ENCODE assay signal across 23 cellular contexts in genomic region chr2:71600572-71600971, GRCh38.
DNase-seq lines count a peak whose midpoint lies in the region; ATAC-seq and TF ChIP-seq lines count a peak whose summit lies in the region.
"Had no signal": no experiment of that assay in that cellular context is flagged by ENCODE, and none has a peak within 500 bp of the region (broad histone marks: within the 10 kb centered on the region; RNA-seq: fewer than 3 reads in every experiment).

No MANE protein-coding gene starts in this region.

- H3K4me1 ChIP-seq in left ventricle myocardium inferior (peaks cover 25% of the 10 kb centered on the region), osteoblast (ENCODE audit: insufficient read depth, low read length) (no peaks in the 10 kb centered on the region), aorta (ENCODE audit: control insufficient read depth in 1 of 2, insufficient read depth in 2 of 2, low read length in 2 of 2) (no peaks in the 10 kb centered on the region)
- H3K4me1 ChIP-seq: BE2C had no signal

- intact Hi-C loops in left ventricle myocardium superior (cut with micrococcal nuclease) (no loop called here), left ventricle myocardium inferior (cut with micrococcal nuclease) (no loop called here), aorta (cut with DNase I) (loop anchor here in 1 of 2 donors (5.0 kb wide), 1 partner anchor 53 kb away; no protein-coding TSS in a partner anchor)

- ATAC-seq in left ventricle myocardium superior (no peak), aorta (ENCODE audit: low FRiP score) (no peak), GM21515 (IDR thresholded peaks at IDR 0.05; ENCODE audit: unreplicated experiment) (no peak)
- ATAC-seq: GM23338, Panc1 had no signal

- no peaks in the 10 kb centered on the region for H3K79me2 ChIP-seq in osteoblast (ENCODE audit: insufficient read depth, low read length)

- no peak overlapping the region for H3K27ac ChIP-seq in left ventricle myocardium inferior (replicated peaks)
- H3K27ac ChIP-seq in osteoblast (ENCODE audit: low read depth, low read length), result no peak overlapping the region
- H3K27ac ChIP-seq in aorta (ENCODE audit: low read depth in 1 of 2, low read length in 2 of 2), result no peak overlapping the region
- H3K27ac ChIP-seq: RWPE1 had no signal

- TF ChIP-seq CTCF in left ventricle myocardium inferior (IDR thresholded peaks at IDR 0.05; ENCODE audit: borderline replicate concordance) (no peak), chondrocyte (IDR thresholded peaks at IDR 0.05) (no peak), osteoblast (IDR thresholded peaks at IDR 0.05; ENCODE audit: extremely low read depth, low read depth, low read length) (no peak)

- H3K36me3 ChIP-seq in left ventricle myocardium inferior, result peaks cover 17% of the 10 kb centered on the region
- H3K36me3 ChIP-seq in osteoblast (ENCODE audit: insufficient read depth, low read length), result no peaks in the 10 kb centered on the region
- no peaks in the 10 kb centered on the region for H3K36me3 ChIP-seq in aorta (ENCODE audit: control insufficient read depth in 1 of 2, insufficient read depth in 2 of 2, low read length in 1 of 2)
- H3K36me3 ChIP-seq: BE2C, MG63 had no signal

- H3K4me2 ChIP-seq in osteoblast (ENCODE audit: insufficient read depth, low read length), result no peak overlapping the region
- H3K4me2 ChIP-seq: GM23338 had no signal

- H3K27me3 ChIP-seq in left ventricle myocardium inferior (ENCODE audit: low read depth) (no peaks in the 10 kb centered on the region), osteoblast (ENCODE audit: insufficient read depth, low read length) (peaks cover 40% of the 10 kb centered on the region), aorta (ENCODE audit: control insufficient read depth in 1 of 2, insufficient read depth in 2 of 2, low read length in 1 of 2) (no peaks in the 10 kb centered on the region)
- H3K27me3 ChIP-seq: BE2C, MG63 had no signal

- no peaks in the 10 kb centered on the region for H3K9me3 ChIP-seq in left ventricle myocardium inferior (replicated peaks)
- no peaks in the 10 kb centered on the region for H3K9me3 ChIP-seq in osteoblast (ENCODE audit: low read depth, low read length)
- no peaks in the 10 kb centered on the region for H3K9me3 ChIP-seq in aorta (ENCODE audit: control insufficient read depth, low read length)
- H3K9me3 ChIP-seq: BE2C, MG63 had no signal

- H3K4me3 ChIP-seq in left ventricle myocardium inferior (no peak overlapping the region), osteoblast (ENCODE audit: insufficient read depth, low read length) (no peak overlapping the region), aorta (ENCODE audit: low read length in 2 of 2) (no peak overlapping the region)
- H3K4me3 ChIP-seq: GM23338, MG63 had no signal

- WGBS in aorta, 2 donors, result 93 to 96% methylated on average over 9 of the region's 9 CpGs

- no peaks in the 10 kb centered on the region for H3K4me1 Mint-ChIP-seq in chondrocyte (ENCODE audit: low read depth)

- H3K4me3 Mint-ChIP-seq in chondrocyte (ENCODE audit: unreplicated experiment), result no peak overlapping the region
- H3K4me3 Mint-ChIP-seq: CD4-positive, CD25-positive, alpha-beta regulatory T cell; GM23338; H9; HFFc6 had no signal

- H4K20me1 ChIP-seq in osteoblast (ENCODE audit: insufficient read depth, low read length), result peaks cover 2% of the 10 kb centered on the region

- DNase-seq in left ventricle myocardium superior (peak; percentile 14), left ventricle myocardium inferior (no peak), chondrocyte (ENCODE audit: low spot score) (peak; percentile 63), osteoblast (ENCODE audit: insufficient read length, low spot score, missing footprints) (peak; percentile 43), aorta (peak; percentile 40), NCI-H1417 (lab: John Stamatoyannopoulos, UW) (no peak)
- no peak for DNase-seq in activated naive CD4-positive, alpha-beta T cell treated with Interleukin-2 at 50 U/mL for 16 hours
- DNase-seq: BE2C; CD4-positive, CD25-positive, alpha-beta regulatory T cell; DMS53; H9; HFFc6; IMR-90; KG1; MG63; NCI-H1105 treated with DMSO at 0.1 percent for 48 hours; NCI-H2029; NCI-H526 treated with DMSO at 0.1 percent for 48 hours; SHP77 treated with DMSO at 0.1 percent for 48 hours had no signal

- no peaks in the 10 kb centered on the region for H3K27me3 Mint-ChIP-seq in chondrocyte (ENCODE audit: low read depth)

- H3K9me3 Mint-ChIP-seq in chondrocyte (ENCODE audit: low read depth), result no peaks in the 10 kb centered on the region
- H3K9me3 Mint-ChIP-seq: CD4-positive, CD25-positive, alpha-beta regulatory T cell; GM23338; H9; HFFc6 had no signal

- H2AFZ ChIP-seq in osteoblast (ENCODE audit: low read length), result no peak overlapping the region
- H2AFZ ChIP-seq: GM23338 had no signal

- H3K27ac Mint-ChIP-seq in chondrocyte (ENCODE audit: unreplicated experiment), result no peak overlapping the region
- H3K27ac Mint-ChIP-seq: CD4-positive, CD25-positive, alpha-beta regulatory T cell; GM23338; HFFc6 had no signal

- H3K36me3 Mint-ChIP-seq in chondrocyte (ENCODE audit: low read depth), result peaks cover 21% of the 10 kb centered on the region
- H3K36me3 Mint-ChIP-seq: CD4-positive, CD25-positive, alpha-beta regulatory T cell had no signal

Comparison
In these comparisons a context has a peak if more than half of its experiments do, and no peak if none do; other contexts are left out.
1. DNase-seq: peak in left ventricle myocardium superior (single experiment), chondrocyte (single experiment), osteoblast (single experiment) and aorta (2 of 2); none in left ventricle myocardium inferior (single experiment), NCI-H1417 (0 of 3) and activated naive CD4-positive, alpha-beta T cell treated with Interleukin-2 at 50 U/mL for 16 hours (single experiment).